In genomic region chr3:127391436-127392145, GRCh38 we compare ENCODE assay signal across 14 cellular contexts.
DNase-seq lines count a peak whose midpoint lies in the region; ATAC-seq lines count a peak whose summit lies in the region.
"Had no signal": no experiment of that assay in that cellular context is flagged by ENCODE, and none has a peak within 500 bp of the region (broad histone marks: within the 10 kb centered on the region; RNA-seq: fewer than 3 reads in every experiment).

No MANE protein-coding gene starts in this region.

- no peaks in the 10 kb centered on the region for H3K79me2 ChIP-seq in mesendoderm (ENCODE audit: control insufficient read depth, insufficient read depth, low read length)

- no peak overlapping the region for H2BK5ac ChIP-seq in mesendoderm (ENCODE audit: low read length)

- H3K27ac ChIP-seq in mesendoderm (ENCODE audit: low read depth, low read length), result no peak overlapping the region
- H3K27ac ChIP-seq: GM23248, PC-9 had no signal

- H3K56ac ChIP-seq in mesendoderm (ENCODE audit: low read length), result peak overlapping the region; percentile 25

- peaks cover 7% of the 10 kb centered on the region for H3K4me1 ChIP-seq in mesendoderm (ENCODE audit: control insufficient read depth, low read depth, low read length)

- H4K5ac ChIP-seq in mesendoderm (ENCODE audit: low read length), result no peak overlapping the region

- no peak overlapping the region for H2AK5ac ChIP-seq in mesendoderm (ENCODE audit: low read length)

- H3K4me1 Mint-ChIP-seq in activated T-helper 17 cell treated with anti-CD3 and anti-CD28 coated beads, Interleukin-2, amount 50 U/mL, for 72 hours, result no peaks in the 10 kb centered on the region
- H3K4me1 Mint-ChIP-seq in stimulated activated naive B cell treated with anti-CD40 and anti-IgM and Interleukin-4, amounts not matched to agents 10 μg/mL and 1 μg/mL and 100 μg/mL, for 72 hours, result no peaks in the 10 kb centered on the region

- H3K18ac ChIP-seq in mesendoderm (ENCODE audit: low read length), result no peak overlapping the region

- no peak overlapping the region for H3K27ac Mint-ChIP-seq in activated T-helper 17 cell treated with anti-CD3 and anti-CD28 coated beads, Interleukin-2, amount 50 U/mL, for 72 hours
- H3K27ac Mint-ChIP-seq in stimulated activated naive B cell treated with anti-CD40 and anti-IgM and Interleukin-4, amounts not matched to agents 10 μg/mL and 1 μg/mL and 100 μg/mL, for 72 hours, result peak overlapping the region; percentile 67
- H3K27ac Mint-ChIP-seq: CD8-positive, alpha-beta T cell had no signal

- no peak overlapping the region for H3K9ac ChIP-seq in mesendoderm (ENCODE audit: low read length)
- H3K9ac ChIP-seq: GM23248 had no signal

- WGBS in mesendoderm (ENCODE audit: extremely low coverage, insufficient coverage, low lambda C conversion rate), result no CpG with 5 or more reads among the region's 14 CpGs

- peak; percentile 26 for DNase-seq in D341Med (ENCODE audit: low spot score)
- DNase-seq in mesendoderm, result no peak
- no peak for DNase-seq in stimulated activated naive B cell treated with anti-CD40 and anti-IgM and Interleukin-4, amounts not matched to agents 10 μg/mL and 1 μg/mL and 100 μg/mL, for 72 hours
- no peak for DNase-seq in NCI-H774 (lab: John Stamatoyannopoulos, UW)
- DNase-seq in left lobe of liver (ENCODE audit: low spot score), result no peak
- DNase-seq: CD8-positive, alpha-beta T cell; DMS79 treated with DMSO at 0.1 percent for 48 hours; GM23248; KBM-7; MV-4-11; NCI-H2029; PC-9 had no signal

- peak; percentile 9 for ATAC-seq in activated T-helper 17 cell treated with anti-CD3 and anti-CD28 coated beads, Interleukin-2, amount 50 U/mL, for 72 hours (replicated peaks)
- no peak for ATAC-seq in stimulated activated naive B cell treated with anti-CD40 and anti-IgM and Interleukin-4, amounts not matched to agents 10 μg/mL and 1 μg/mL and 100 μg/mL, for 72 hours (replicated peaks)
- no peak for ATAC-seq in HG02840 (IDR thresholded peaks at IDR 0.05; ENCODE audit: low FRiP score, unreplicated experiment)
- no peak for ATAC-seq in left lobe of liver
- ATAC-seq: CD8-positive, alpha-beta T cell had no signal

- H2BK15ac ChIP-seq in mesendoderm (replicated peaks; ENCODE audit: low read depth), result no peak overlapping the region

- H3K27me3 Mint-ChIP-seq in activated T-helper 17 cell treated with anti-CD3 and anti-CD28 coated beads, Interleukin-2, amount 50 U/mL, for 72 hours, result peaks cover 25% of the 10 kb centered on the region
- peaks cover 41 to 44% of the 10 kb centered on the region in 2 donors for H3K27me3 Mint-ChIP-seq in stimulated activated naive B cell treated with anti-CD40 and anti-IgM and Interleukin-4, amounts not matched to agents 10 μg/mL and 1 μg/mL and 100 μg/mL, for 72 hours

- H4K8ac ChIP-seq in mesendoderm (ENCODE audit: low read depth, low read length), result no peak overlapping the region

- H3K4me3 ChIP-seq in mesendoderm (ENCODE audit: low read length), result no peak overlapping the region
- H3K4me3 ChIP-seq: GM23248, PC-9 had no signal

- no peak overlapping the region for H3K4ac ChIP-seq in mesendoderm (ENCODE audit: low read depth, low read length)

- no peaks in the 10 kb centered on the region for H3K36me3 ChIP-seq in mesendoderm (ENCODE audit: control insufficient read depth, insufficient read depth, low read length)

- H2BK120ac ChIP-seq in mesendoderm (ENCODE audit: low read depth, low read length), result no peak overlapping the region

- H3K27me3 ChIP-seq in mesendoderm (ENCODE audit: insufficient read depth, low read length, poor library complexity), result no peaks in the 10 kb centered on the region

- H3K4me2 ChIP-seq in mesendoderm (ENCODE audit: low read length), result no peak overlapping the region
- H3K4me2 ChIP-seq: PC-9 had no signal

- no peaks in the 10 kb centered on the region for H3K9me3 Mint-ChIP-seq in activated T-helper 17 cell treated with anti-CD3 and anti-CD28 coated beads, Interleukin-2, amount 50 U/mL, for 72 hours
- H3K9me3 Mint-ChIP-seq in stimulated activated naive B cell treated with anti-CD40 and anti-IgM and Interleukin-4, amounts not matched to agents 10 μg/mL and 1 μg/mL and 100 μg/mL, for 72 hours, result peaks cover 0 to 3% of the 10 kb centered on the region in 2 donors
- H3K9me3 Mint-ChIP-seq: CD8-positive, alpha-beta T cell had no signal

- H3K36me3 Mint-ChIP-seq in activated T-helper 17 cell treated with anti-CD3 and anti-CD28 coated beads, Interleukin-2, amount 50 U/mL, for 72 hours (ENCODE audit: low read depth), result no peaks in the 10 kb centered on the region
- H3K36me3 Mint-ChIP-seq in stimulated activated naive B cell treated with anti-CD40 and anti-IgM and Interleukin-4, amounts not matched to agents 10 μg/mL and 1 μg/mL and 100 μg/mL, for 72 hours, result no peaks in the 10 kb centered on the region
- H3K36me3 Mint-ChIP-seq: CD8-positive, alpha-beta T cell had no signal

- no peaks in the 10 kb centered on the region for H3K79me1 ChIP-seq in mesendoderm (ENCODE audit: low read length)

- H3K23ac ChIP-seq in mesendoderm (ENCODE audit: low read length), result no peak overlapping the region

- no peak overlapping the region for H3K4me3 Mint-ChIP-seq in activated T-helper 17 cell treated with anti-CD3 and anti-CD28 coated beads, Interleukin-2, amount 50 U/mL, for 72 hours
- no peak overlapping the region for H3K4me3 Mint-ChIP-seq in stimulated activated naive B cell treated with anti-CD40 and anti-IgM and Interleukin-4, amounts not matched to agents 10 μg/mL and 1 μg/mL and 100 μg/mL, for 72 hours
- H3K4me3 Mint-ChIP-seq: CD8-positive, alpha-beta T cell had no signal
